In genomic region chr1:83905315-83905907, GRCh38 we compare ENCODE assay signal across 8 cellular contexts.
DNase-seq lines count a peak whose midpoint lies in the region; TF ChIP-seq lines count a peak whose summit lies in the region.

No MANE protein-coding gene starts in this region.

- WGBS in liver: 44% methylated on average over 3 of the region's 3 CpGs

- no peaks in the 10 kb centered on the region for H3K27me3 ChIP-seq in adipocyte (replicated peaks; ENCODE audit: control insufficient read depth, insufficient read depth, low read length)
- H3K27me3 ChIP-seq in liver (ENCODE audit: control insufficient read depth in 4 of 4, insufficient read depth in 4 of 4, low read length in 3 of 4): no peaks in the 10 kb centered on the region

- no peak overlapping the region for H3K27ac ChIP-seq in liver (ENCODE audit: low read depth in 1 of 2, low read length in 2 of 2)

- peak; percentile 78 for DNase-seq in NCI-H510A treated with DMSO at 0.1 percent for 48 hours (lab: John Stamatoyannopoulos, UW)
- no peak for DNase-seq in NCI-H510A (lab: John Stamatoyannopoulos, UW)
- peak; percentile 80 for DNase-seq in adipocyte (ENCODE audit: low read depth)
- no peak for DNase-seq in activated CD4-positive, alpha-beta T cell treated with anti-CD3 and anti-CD28 coated beads for 48 hours
- DNase-seq in NCI-H187 (lab: John Stamatoyannopoulos, UW): no peak
- no peak for DNase-seq in Ammon's horn (ENCODE audit: low spot score)

- peak; percentile 48 for TF ChIP-seq CTCF in LNCAP (IDR thresholded peaks at IDR 0.05)
- peak; percentile 59 for TF ChIP-seq CTCF in liver (IDR thresholded peaks at IDR 0.05; ENCODE audit: low read depth, low read length, missing input control)

- no peaks in the 10 kb centered on the region for H3K36me3 ChIP-seq in adipocyte (ENCODE audit: control insufficient read depth, insufficient read depth, low read length, severe bottlenecking)
- no peaks in the 10 kb centered on the region for H3K36me3 ChIP-seq in liver (ENCODE audit: control insufficient read depth in 4 of 4, insufficient read depth in 3 of 4, low read depth in 1 of 4, low read length in 3 of 4)

- H3K9me3 ChIP-seq in adipocyte (ENCODE audit: control insufficient read depth, low read length): no peaks in the 10 kb centered on the region
- no peaks in the 10 kb centered on the region for H3K9me3 ChIP-seq in liver (ENCODE audit: control insufficient read depth in 4 of 4, low read length in 3 of 4)

- peaks cover 4% of the 10 kb centered on the region for H3K4me1 ChIP-seq in adipocyte (ENCODE audit: control insufficient read depth, insufficient read depth, low read length)
- peaks cover 0 to 12% (median 6%) of the 10 kb centered on the region in 4 donors for H3K4me1 ChIP-seq in liver (ENCODE audit: control insufficient read depth in 4 of 4, insufficient read depth in 4 of 4, low read length in 3 of 4)

- no peak overlapping the region for H3K9ac ChIP-seq in adipocyte (ENCODE audit: low read length)
- H3K9ac ChIP-seq in liver (ENCODE audit: low read depth in 1 of 2, low read length in 2 of 2): no peak overlapping the region

- H3K4me3 ChIP-seq in adipocyte (ENCODE audit: low read length): no peak overlapping the region
- no peak overlapping the region for H3K4me3 ChIP-seq in liver (ENCODE audit: low read depth in 1 of 3, low read length in 3 of 3)

- peak; percentile 68 to 73 for TF ChIP-seq RAD21 in liver (IDR thresholded peaks at IDR 0.05)

TF ChIP-seq in liver, 16 proteins besides CTCF, POLR2A, EP300 and RAD21:
- TF ChIP-seq EGR1 (IDR thresholded peaks at IDR 0.05; ENCODE audit: low read depth in 2 of 2) (no peak), SP1 (IDR thresholded peaks at IDR 0.05) (no peak), MAX (IDR thresholded peaks at IDR 0.05) (no peak), ATF3 (IDR thresholded peaks at IDR 0.05) (no peak), FOXA2 (IDR thresholded peaks at IDR 0.05) (no peak), TAF1 (conservative IDR thresholded peaks at IDR 0.05) (no peak), YY1 (IDR thresholded peaks at IDR 0.05) (no peak), GABPA (IDR thresholded peaks at IDR 0.05 in 1 of 2, conservative IDR thresholded peaks at IDR 0.05 in 1 of 2) (no peak), HNF4G (IDR thresholded peaks at IDR 0.05) (no peak)

Comparison
In these comparisons a context has a peak if more than half of its experiments do, and no peak if none do; other contexts are left out.
1. DNase-seq: peak in NCI-H510A treated with DMSO at 0.1 percent for 48 hours (single experiment) and adipocyte (single experiment); none in NCI-H510A (single experiment), activated CD4-positive, alpha-beta T cell treated with anti-CD3 and anti-CD28 coated beads for 48 hours (single experiment), NCI-H187 (0 of 2) and Ammon's horn (single experiment).